8 cellular contexts compared by ENCODE assay signal in the genomic region with DNA sequence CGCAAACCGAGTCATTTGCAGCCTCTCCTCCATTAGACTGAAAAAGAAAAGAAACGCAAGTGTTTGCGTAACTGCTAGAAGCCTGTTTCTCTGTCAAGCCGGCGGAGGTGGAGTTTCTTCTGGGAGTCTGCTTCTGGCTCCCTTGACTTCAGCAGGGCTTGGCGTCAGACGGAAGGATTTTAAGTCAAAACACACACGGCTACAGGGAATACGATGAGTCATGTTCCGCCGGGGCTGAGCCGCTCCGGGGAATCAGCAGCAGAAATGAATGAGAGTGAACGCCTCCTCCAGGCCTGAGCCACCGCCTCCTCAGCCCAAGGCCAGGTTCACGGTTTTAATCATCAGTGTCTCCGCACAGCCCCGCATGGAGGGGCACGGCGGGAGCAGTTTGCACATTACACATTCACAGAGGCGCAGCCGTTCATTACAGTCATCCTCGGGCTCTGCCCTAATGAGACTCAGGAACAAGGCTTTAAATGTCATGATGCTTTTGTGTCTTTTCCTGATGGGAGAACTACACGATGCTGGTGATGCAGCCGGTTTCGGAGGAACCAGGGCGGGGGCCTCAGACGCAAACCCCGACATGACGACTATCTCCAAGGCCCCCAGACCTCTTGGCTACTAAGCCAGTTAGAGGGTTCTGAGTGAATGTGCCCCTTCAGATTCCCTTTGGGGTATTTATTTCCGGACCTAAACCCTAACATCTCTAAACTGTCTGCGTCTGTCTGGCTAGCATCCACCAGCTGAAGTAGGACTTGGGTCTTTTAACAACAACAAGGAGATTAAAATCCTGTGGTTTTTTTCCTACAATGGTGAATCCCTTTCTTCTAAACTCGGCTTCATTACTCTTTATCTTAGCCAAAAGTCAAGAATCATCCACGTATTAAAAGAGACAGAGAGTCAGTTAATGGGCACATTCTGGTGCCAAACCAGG. TPM values are rescaled to one million over a fixed set of nuclear protein-coding genes. Genes with fewer than 3 reads are reported as not detected.
DNase-seq lines count a peak whose midpoint lies in the region; ATAC-seq, FAIRE-seq and TF ChIP-seq lines count a peak whose summit lies in the region.

No MANE protein-coding gene starts in this region.

- H3K27ac ChIP-seq in kidney (ENCODE audit: low read depth in 2 of 2, low read length in 2 of 2) (no peak overlapping the region), smooth muscle cell (ENCODE audit: low read depth) (peak overlapping the region; percentile 87)

- in situ Hi-C loops in G401 (cut with HindIII; ENCODE audit: low sequenced_read_pairs) = no loop called here

- H3K4me2 ChIP-seq in smooth muscle cell = peak overlapping the region; percentile 81

- peak overlapping the region; percentile 67 for H2AFZ ChIP-seq in smooth muscle cell (ENCODE audit: low read depth)

- no peak overlapping the region for H3K27ac Mint-ChIP-seq in natural killer cell treated with Interleukin-12 subunit alpha and Interleukin-12 subunit beta and Interleukin-15 and Interleukin-18, amount 100 ng/mL, for 72 hours

- no peak for TF ChIP-seq POLR2A in GM12891 (IDR thresholded peaks at IDR 0.05; ENCODE audit: low read depth, low read length)

- H3K9me3 ChIP-seq in kidney (ENCODE audit: control insufficient read depth in 1 of 2, low read length in 2 of 2) = no peaks in the 10 kb centered on the region
- H3K9me3 ChIP-seq in smooth muscle cell (replicated peaks; ENCODE audit: low read depth) = no peaks in the 10 kb centered on the region

- H4K20me1 ChIP-seq in smooth muscle cell (ENCODE audit: low read depth) = no peaks in the 10 kb centered on the region

- no peaks in the 10 kb centered on the region for H3K36me3 Mint-ChIP-seq in natural killer cell treated with Interleukin-12 subunit alpha and Interleukin-12 subunit beta and Interleukin-15 and Interleukin-18, amount 100 ng/mL, for 72 hours

- H3K36me3 ChIP-seq in kidney (ENCODE audit: control insufficient read depth in 1 of 2, insufficient read depth in 2 of 2, low read length in 2 of 2) (no peaks in the 10 kb centered on the region), smooth muscle cell (ENCODE audit: low read depth) (no peaks in the 10 kb centered on the region)

- H3K9ac ChIP-seq in kidney (ENCODE audit: low read length in 2 of 2) = peak overlapping the region in 1 of 2 donors; percentile 31
- peak overlapping the region; percentile 60 for H3K9ac ChIP-seq in smooth muscle cell (ENCODE audit: low read depth)

- peaks cover 27 to 48% of the 10 kb centered on the region in 2 donors for H3K27me3 Mint-ChIP-seq in natural killer cell treated with Interleukin-12 subunit alpha and Interleukin-12 subunit beta and Interleukin-15 and Interleukin-18, amount 100 ng/mL, for 72 hours

- DNase-seq in G401 (ENCODE audit: low spot score) (peak; percentile 88), NCI-H345 (lab: John Stamatoyannopoulos, UW) (peak; percentile 89), cerebellar cortex (ENCODE audit: low spot score) (peak; percentile 83), kidney (peak; percentile 92), smooth muscle cell (lab: John Stamatoyannopoulos, UW; ENCODE audit: unreplicated experiment) (peak; percentile 64), GM12891 (ENCODE audit: insufficient read length, low spot score) (no peak), T-helper 1 cell (no peak)
- no peak for DNase-seq in natural killer cell treated with Interleukin-12 subunit alpha and Interleukin-12 subunit beta and Interleukin-15 and Interleukin-18, amount 100 ng/mL, for 72 hours (ENCODE audit: low spot score)

- no peaks in the 10 kb centered on the region for H3K4me1 ChIP-seq in kidney (ENCODE audit: control insufficient read depth in 1 of 2, insufficient read depth in 1 of 2, low read depth in 1 of 2, low read length in 2 of 2)
- H3K4me1 ChIP-seq in smooth muscle cell (ENCODE audit: low read depth) = peaks cover 5% of the 10 kb centered on the region

- no peaks in the 10 kb centered on the region for H3K79me2 ChIP-seq in smooth muscle cell (ENCODE audit: low read depth)

- H3K4me1 Mint-ChIP-seq in natural killer cell treated with Interleukin-12 subunit alpha and Interleukin-12 subunit beta and Interleukin-15 and Interleukin-18, amount 100 ng/mL, for 72 hours (ENCODE audit: low read depth in 2 of 2) = peaks cover 0 to 4% of the 10 kb centered on the region in 2 donors

- no peaks in the 10 kb centered on the region for H3K27me3 ChIP-seq in smooth muscle cell (ENCODE audit: low read depth)

- no peak for TF ChIP-seq CTCF in kidney (IDR thresholded peaks at IDR 0.05; ENCODE audit: borderline replicate concordance, extremely low read depth, insufficient read depth)
- no peak for TF ChIP-seq CTCF in smooth muscle cell (IDR thresholded peaks at IDR 0.05; ENCODE audit: borderline replicate concordance, insufficient read depth, poor library complexity, severe bottlenecking)

- H3F3A ChIP-seq in smooth muscle cell (ENCODE audit: low read depth) = peaks cover 10% of the 10 kb centered on the region

- H3K4me3 Mint-ChIP-seq in natural killer cell treated with Interleukin-12 subunit alpha and Interleukin-12 subunit beta and Interleukin-15 and Interleukin-18, amount 100 ng/mL, for 72 hours = no peak overlapping the region

- H3K9me3 Mint-ChIP-seq in natural killer cell treated with Interleukin-12 subunit alpha and Interleukin-12 subunit beta and Interleukin-15 and Interleukin-18, amount 100 ng/mL, for 72 hours = peaks cover 4% of the 10 kb centered on the region

- ATAC-seq in natural killer cell treated with Interleukin-12 subunit alpha and Interleukin-12 subunit beta and Interleukin-15 and Interleukin-18, amount 100 ng/mL, for 72 hours = no peak

- H3K4me3 ChIP-seq in kidney (ENCODE audit: low read length in 2 of 2) (peak overlapping the region; percentile 41 to 53), smooth muscle cell (peak overlapping the region; percentile 42)

- peak; percentile 54 for FAIRE-seq in kidney (lab: Jason Lieb, UNC)
- FAIRE-seq in GM12891 (lab: Jason Lieb, UNC) = no peak

- intact Hi-C loops in kidney (cut with DNase I) = no loop called here

- 8% methylated on average over 35 of the region's 35 CpGs for WGBS in smooth muscle cell (ENCODE audit: low lambda C conversion rate)

TF ChIP-seq in GM12891, 5 proteins besides CTCF, POLR2A, EP300 and RAD21:
- TF ChIP-seq POU2F2 (IDR thresholded peaks at IDR 0.05; ENCODE audit: low read depth, low read length) = no peak
- no peak for TF ChIP-seq POLR2AphosphoS5 (IDR thresholded peaks at IDR 0.05; ENCODE audit: low read depth, low read length)
- TF ChIP-seq SPI1 (IDR thresholded peaks at IDR 0.05; ENCODE audit: low read depth, low read length) = no peak
- no peak for TF ChIP-seq PAX5 (IDR thresholded peaks at IDR 0.05; ENCODE audit: insufficient read depth, low read length, severe bottlenecking)
- TF ChIP-seq TAF1 (IDR thresholded peaks at IDR 0.05; ENCODE audit: low read depth, low read length) = no peak
TF ChIP-seq in GM12891: peak in this region for 0.

RNA-seq across cellular contexts. Expression of gene SCG2, which starts 11.1 kb away (rescaled TPM):
- 2.9 and 3.4 TPM in 2 replicates for total RNA-seq in G401 (2014; rRNA removed; shearing (Covaris generic))
- total RNA-seq in kidney (0.57 TPM), smooth muscle cell (34.7 and 41.5 TPM in 2 replicates)
- polyA plus RNA-seq in kidney (ENCODE audit: insufficient read depth, low read depth, low replicate concordance) (0.30 TPM), smooth muscle cell (22.4 and 29.1 TPM in 2 replicates)
- 0.05 TPM for polyA plus RNA-seq in GM12891 (2012; ENCODE audit: low read depth, missing spikeins)
- under 1 TPM in 1 of 2 donors, not detected in 1; 0.21 TPM for total RNA-seq in natural killer cell treated with Interleukin-12 subunit alpha and Interleukin-12 subunit beta and Interleukin-15 and Interleukin-18, amount 100 ng/mL, for 72 hours

Comparison
In these comparisons a context has a peak if more than half of its experiments do, and no peak if none do; other contexts are left out.
1. DNase-seq: peak in G401 (single experiment), NCI-H345 (single experiment), cerebellar cortex (single experiment), kidney (single experiment) and smooth muscle cell (single experiment); none in GM12891 (single experiment), natural killer cell treated with Interleukin-12 subunit alpha and Interleukin-12 subunit beta and Interleukin-15 and Interleukin-18, amount 100 ng/mL, for 72 hours (single experiment) and T-helper 1 cell (0 of 5).